ENCODE assay signal across 9 cellular contexts in genomic region chr5:172235132-172235780, GRCh38. TPM values are rescaled to one million over a fixed set of nuclear protein-coding genes. Genes with fewer than 3 reads are reported as not detected.
DNase-seq lines count a peak whose midpoint lies in the region; ATAC-seq and TF ChIP-seq lines count a peak whose summit lies in the region.
"Had no signal": no experiment of that assay in that cellular context is flagged by ENCODE, and none has a peak within 500 bp of the region (broad histone marks: within the 10 kb centered on the region; RNA-seq: fewer than 3 reads in every experiment).

No MANE protein-coding gene starts in this region.

- H3K27me3 Mint-ChIP-seq in nephron progenitor cell (ENCODE audit: low read depth, poor library complexity), result no peaks in the 10 kb centered on the region

- H3K36me3 ChIP-seq in MG63, result peaks cover 21% of the 10 kb centered on the region

- DNase-seq in nephron progenitor cell (no peak), islet precursor cell (no peak), MG63 (no peak)
- no peak for DNase-seq in stimulated activated CD4-positive, alpha-beta T cell treated with anti-CD3 and anti-CD28 coated beads, Interleukin-4, amount 100 ng/mL, for 4 hours
- no peak for DNase-seq in stimulated activated CD4-positive, alpha-beta T cell treated with anti-CD3 and anti-CD28 coated beads, Interleukin-2, amount 100 ng/mL, for 24 hours

- no peak overlapping the region for H3K4me3 Mint-ChIP-seq in nephron progenitor cell
- H3K4me3 Mint-ChIP-seq: T-helper 1 cell treated with Interleukin-12 subunit alpha and Interleukin-12 subunit beta and Interleukin-4 antibody, amounts not matched to agents 30 μg/mL and 1 μg/mL, for 36 hours had no signal

- H3K36me3 Mint-ChIP-seq in nephron progenitor cell (ENCODE audit: low read depth), result peaks cover 40% of the 10 kb centered on the region

- peaks cover 20% of the 10 kb centered on the region for H3K4me1 Mint-ChIP-seq in nephron progenitor cell

- H3K4me3 ChIP-seq in MG63, result no peak overlapping the region

- ATAC-seq in GM18519 (IDR thresholded peaks at IDR 0.05; ENCODE audit: low FRiP score, unreplicated experiment) (peak; percentile 70), HG02938 (IDR thresholded peaks at IDR 0.05; ENCODE audit: unreplicated experiment) (peak; percentile 73), SK-N-SH treated with all-trans-retinoic acid at 6 μM for 48 hours (no peak; the same call in 2 of the 3 replicates)

- H3K27ac Mint-ChIP-seq in nephron progenitor cell, result peak overlapping the region; percentile 89
- H3K27ac Mint-ChIP-seq: T-helper 1 cell treated with Interleukin-12 subunit alpha and Interleukin-12 subunit beta and Interleukin-4 antibody, amounts not matched to agents 30 μg/mL and 1 μg/mL, for 36 hours had no signal

- no peaks in the 10 kb centered on the region for H3K9me3 ChIP-seq in MG63

- no peaks in the 10 kb centered on the region for H3K27me3 ChIP-seq in MG63

- no peak for TF ChIP-seq CTCF in nephron progenitor cell (IDR thresholded peaks at IDR 0.05)

- H3K9me3 Mint-ChIP-seq in nephron progenitor cell, result no peaks in the 10 kb centered on the region
- H3K9me3 Mint-ChIP-seq: T-helper 1 cell treated with Interleukin-12 subunit alpha and Interleukin-12 subunit beta and Interleukin-4 antibody, amounts not matched to agents 30 μg/mL and 1 μg/mL, for 36 hours had no signal

TF ChIP-seq in SK-N-SH treated with all-trans-retinoic acid at 6 μM for 48 hours, 23 proteins besides CTCF, POLR2A, EP300 and RAD21:
- TF ChIP-seq ZNF70 (CRISPR knock-in tag; IDR thresholded peaks at IDR 0.05) (no peak), ZFP30 (CRISPR knock-in tag; IDR thresholded peaks at IDR 0.05) (0 out of 2 replicates have a peak, but pooled peaks have one; percentile 27)

RNA-seq across cellular contexts. Expression of gene EFCAB9, which starts 41.3 kb away (rescaled TPM):
- total RNA-seq in MG63 (2014; rRNA removed; shearing (Covaris generic); ENCODE audit: low replicate concordance), result not detected in 2 replicates

RNA-seq across cellular contexts. Expression of gene STK10, which starts 47.2 kb away (rescaled TPM):
- 8.0 and 8.4 TPM in 2 replicates for total RNA-seq in MG63 (2014; rRNA removed; shearing (Covaris generic); ENCODE audit: low replicate concordance)

RNA-seq across cellular contexts. Expression of gene UBTD2, which starts 48.3 kb away (rescaled TPM):
- total RNA-seq in MG63 (2014; rRNA removed; shearing (Covaris generic); ENCODE audit: low replicate concordance), result 28.8 and 43.0 TPM in 2 replicates
